Comparison of ENCODE assay signal across 21 cellular contexts in the genomic region with DNA sequence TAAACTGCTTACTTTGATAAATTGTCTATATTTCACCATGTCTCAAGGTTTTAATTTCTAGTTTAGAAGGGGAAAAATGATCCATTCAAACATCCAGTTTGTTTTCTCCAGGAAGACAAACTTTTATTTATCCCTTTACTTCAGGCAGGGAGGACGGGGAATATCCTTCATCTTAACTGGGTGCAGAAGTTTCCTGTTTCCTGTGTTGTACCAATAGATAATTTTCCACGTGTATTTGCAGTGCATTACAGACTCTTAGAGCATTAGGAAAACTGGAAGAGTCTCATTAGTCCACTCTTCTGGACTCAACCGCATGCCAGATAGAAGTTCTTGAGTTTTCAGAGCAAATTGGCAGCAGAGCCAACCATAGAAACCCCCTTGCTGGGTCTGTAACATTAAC. TPM values are rescaled to one million over a fixed set of nuclear protein-coding genes. Genes with fewer than 3 reads are reported as not detected.
DNase-seq lines count a peak whose midpoint lies in the region; ATAC-seq, FAIRE-seq and TF ChIP-seq lines count a peak whose summit lies in the region.
"Had no signal": no experiment of that assay in that cellular context is flagged by ENCODE, and none has a peak within 500 bp of the region (broad histone marks: within the 10 kb centered on the region; RNA-seq: fewer than 3 reads in every experiment).

No MANE protein-coding gene starts in this region.

- intact Hi-C loops in HepG2 (cut with micrococcal nuclease; ENCODE audit: unreplicated experiment) = no loop called here

- H3K36me3 ChIP-seq in liver (ENCODE audit: control insufficient read depth in 4 of 4, insufficient read depth in 3 of 4, low read depth in 1 of 4, low read length in 3 of 4) (no peaks in the 10 kb centered on the region), HepG2 (replicated peaks in 1 of 2; ENCODE audit: control insufficient read depth in 1 of 2, insufficient read depth in 2 of 2, low read length in 2 of 2) (no peaks in the 10 kb centered on the region)
- H3K36me3 ChIP-seq: BLaER1 had no signal

- ATAC-seq in HepG2 (no peak), HG02571 (IDR thresholded peaks at IDR 0.05; ENCODE audit: unreplicated experiment) (no peak)

- H3K4me1 ChIP-seq in liver (ENCODE audit: control insufficient read depth in 4 of 4, insufficient read depth in 4 of 4, low read length in 3 of 4) (peaks cover 0 to 1% (median 0%) of the 10 kb centered on the region in 4 donors), HepG2 (ENCODE audit: insufficient read depth, low read length) (no peaks in the 10 kb centered on the region)
- H3K4me1 ChIP-seq: BLaER1 had no signal

- H3K9ac ChIP-seq in liver (ENCODE audit: low read depth in 1 of 2, low read length in 2 of 2) (no peak overlapping the region), HepG2 (ENCODE audit: insufficient read depth, low read depth, low read length) (no peak overlapping the region)
- H3K9ac ChIP-seq: BLaER1 had no signal

- no TSS peak for BruUV-seq in HepG2 (replicated peaks; lab: Mats Ljungman, UMichigan)

- POLR2A ChIA-PET in HepG2 (lab: Yijun Ruan, JAX) = no interaction called here

- TF ChIP-seq RAD21 in liver (IDR thresholded peaks at IDR 0.05) (no peak), HepG2 (CRISPR knock-in tag; IDR thresholded peaks at IDR 0.05) (no peak)

- H3K79me2 ChIP-seq in HepG2 (ENCODE audit: insufficient read depth, low read length) = no peaks in the 10 kb centered on the region

- CTCF ChIA-PET in HepG2 (lab: Yijun Ruan, JAX; ENCODE audit: low intra/inter-chr PET ratio, low total read pairs) = no interaction called here

- TF ChIP-seq EP300 in HepG2 (IDR thresholded peaks at IDR 0.05; ENCODE audit: low read depth in 2 of 2, low read length in 2 of 2) (no peak), HepG2 (CRISPR knock-in tag; IDR thresholded peaks at IDR 0.05; ENCODE audit: borderline replicate concordance) (no peak)

- in situ Hi-C loops in HepG2 (cut with HindIII; ENCODE audit: extremely low pct_ligation_motif_present, low pct_unique_long_range_greater_than_20kb) = no loop called here

- TF ChIP-seq POLR2A in HepG2 (IDR thresholded peaks at IDR 0.05; ENCODE audit: insufficient read depth in 1 of 2, low read depth in 2 of 2, low read length in 2 of 2) = no peak

- no peak overlapping the region for H2AFZ ChIP-seq in HepG2 (ENCODE audit: low read length)

- H3K9me3 ChIP-seq in liver (ENCODE audit: control insufficient read depth in 4 of 4, low read length in 3 of 4) (no peaks in the 10 kb centered on the region), HepG2 (ENCODE audit: low read length) (no peaks in the 10 kb centered on the region)
- H3K9me3 ChIP-seq: BLaER1 had no signal

- no peaks in the 10 kb centered on the region for H3K27me3 ChIP-seq in liver (ENCODE audit: control insufficient read depth in 4 of 4, insufficient read depth in 4 of 4, low read length in 3 of 4)
- no peaks in the 10 kb centered on the region; a peak in 1 of 5 replicates for H3K27me3 ChIP-seq in HepG2 (ENCODE audit: control insufficient read depth in 1 of 2, insufficient read depth in 2 of 2, low read length in 2 of 2)
- H3K27me3 ChIP-seq: BLaER1 had no signal

- no peak for FAIRE-seq in HepG2 (lab: Jason Lieb, UNC)
- FAIRE-seq: D721Med had no signal

- H3K27ac ChIP-seq in liver (ENCODE audit: low read depth in 1 of 2, low read length in 2 of 2) (no peak overlapping the region), HepG2 (ENCODE audit: extremely low read length, insufficient read depth, low read length) (no peak overlapping the region)
- H3K27ac ChIP-seq: BLaER1 had no signal

- WGBS in liver = 56% methylated on average over 3 of the region's 3 CpGs
- 47% methylated on average over 3 of the region's 3 CpGs for WGBS in HepG2 (ENCODE audit: low lambda C conversion rate)

- H3K4me3 ChIP-seq in liver (ENCODE audit: low read depth in 1 of 3, low read length in 3 of 3) (no peak overlapping the region), HepG2 (replicated peaks in 1 of 3; ENCODE audit: insufficient read depth in 1 of 3, low read depth in 2 of 3, low read length in 3 of 3) (no peak overlapping the region)
- H3K4me3 ChIP-seq: BLaER1 had no signal

- DNase-seq in HepG2 (ENCODE audit: low spot score) = no peak
- DNase-seq in dermis microvascular lymphatic vessel endothelial cell (ENCODE audit: low read depth in 2 of 2) = peak; percentile 12 to 77
- peak; percentile 16 to 73 for DNase-seq in lung microvascular endothelial cell (ENCODE audit: low read depth in 2 of 2)
- DNase-seq in COR-L47 (lab: John Stamatoyannopoulos, UW) = no peak
- DNase-seq in stimulated activated naive CD4-positive, alpha-beta T cell (lab: John Stamatoyannopoulos, UW) = no peak
- DNase-seq: CD4-positive, CD25-positive, alpha-beta regulatory T cell; H9; NCI-H1092; NCI-H1436; NCI-H187; NCI-H2081 treated with DMSO at 0.1 percent for 48 hours; NCI-H2171; NCI-H226; NCI-H510A; NCI-H69; Right ventricle myocardium superior; RPMI8226 had no signal

- TF ChIP-seq CTCF in liver (IDR thresholded peaks at IDR 0.05; ENCODE audit: low read depth, low read length, missing input control) (no peak), HepG2 (CRISPR knock-in tag; IDR thresholded peaks at IDR 0.05) (no peak)

- H3K4me2 ChIP-seq in HepG2 (ENCODE audit: low read depth, low read length) = no peak overlapping the region
- H3K4me2 ChIP-seq: BLaER1 had no signal

- no peaks in the 10 kb centered on the region for H4K20me1 ChIP-seq in HepG2 (ENCODE audit: insufficient read depth, low read length)
- H4K20me1 ChIP-seq: BLaER1 had no signal

TF ChIP-seq in liver, 16 proteins besides CTCF, POLR2A, EP300 and RAD21:
- TF ChIP-seq TAF1 (conservative IDR thresholded peaks at IDR 0.05) = no peak
- TF ChIP-seq YY1 (IDR thresholded peaks at IDR 0.05) = no peak
- TF ChIP-seq SP1 (IDR thresholded peaks at IDR 0.05) = no peak
- TF ChIP-seq NR2F2 (IDR thresholded peaks at IDR 0.05) = peak; percentile 9

TF ChIP-seq in HepG2, 621 proteins besides CTCF, POLR2A, EP300 and RAD21 (continues in another document):
- TF ChIP-seq NR2F6 (IDR thresholded peaks at IDR 0.05) = no peak
- TF ChIP-seq NR2F6 (CRISPR knock-in tag; IDR thresholded peaks at IDR 0.05) = no peak
- TF ChIP-seq RBAK (CRISPR knock-in tag; IDR thresholded peaks at IDR 0.05) = no peak
- TF ChIP-seq SP1 (IDR thresholded peaks at IDR 0.05) = no peak
- TF ChIP-seq SP1 (CRISPR knock-in tag; IDR thresholded peaks at IDR 0.05) = no peak
- no peak for TF ChIP-seq ZNF703 (CRISPR knock-in tag; IDR thresholded peaks at IDR 0.05; ENCODE audit: borderline replicate concordance)
- TF ChIP-seq, protein P1, sequence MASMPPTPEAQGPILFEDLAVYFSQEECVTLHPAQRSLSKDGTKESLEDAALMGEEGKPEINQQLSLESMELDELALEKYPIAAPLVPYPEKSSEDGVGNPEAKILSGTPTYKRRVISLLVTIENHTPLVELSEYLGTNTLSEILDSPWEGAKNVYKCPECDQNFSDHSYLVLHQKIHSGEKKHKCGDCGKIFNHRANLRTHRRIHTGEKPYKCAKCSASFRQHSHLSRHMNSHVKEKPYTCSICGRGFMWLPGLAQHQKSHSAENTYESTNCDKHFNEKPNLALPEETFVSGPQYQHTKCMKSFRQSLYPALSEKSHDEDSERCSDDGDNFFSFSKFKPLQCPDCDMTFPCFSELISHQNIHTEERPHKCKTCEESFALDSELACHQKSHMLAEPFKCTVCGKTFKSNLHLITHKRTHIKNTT (CRISPR knock-in tag; IDR thresholded peaks at IDR 0.05) = no peak
- TF ChIP-seq ZNF292 (CRISPR knock-in tag; IDR thresholded peaks at IDR 0.05; ENCODE audit: borderline replicate concordance, low read depth) = no peak
- TF ChIP-seq GATA4 (IDR thresholded peaks at IDR 0.05; ENCODE audit: borderline replicate concordance, low read depth) = no peak
- TF ChIP-seq KDM3A (CRISPR knock-in tag; IDR thresholded peaks at IDR 0.05; ENCODE audit: low read depth) = no peak
- no peak for TF ChIP-seq FOSL1 (CRISPR knock-in tag; IDR thresholded peaks at IDR 0.05; ENCODE audit: borderline replicate concordance)
- no peak for TF ChIP-seq PHB2 (IDR thresholded peaks at IDR 0.05; ENCODE audit: partially characterized antibody)
- no peak for TF ChIP-seq ZSCAN29 (CRISPR knock-in tag; conservative IDR thresholded peaks at IDR 0.05)
- no peak for TF ChIP-seq ZNF652 (CRISPR knock-in tag; IDR thresholded peaks at IDR 0.05; ENCODE audit: borderline replicate concordance, low read depth)
- TF ChIP-seq ZNF720 (CRISPR knock-in tag; IDR thresholded peaks at IDR 0.05) = no peak

RNA-seq across cellular contexts. Expression of a gene that starts 39.4 kb away (rescaled TPM):
- 10 to 100 TPM in 1 of 2 donors, 1 to 10 TPM in 1; 9.6 to 53.7 TPM for total RNA-seq in liver
- polyA plus RNA-seq in liver = 1 to 10 TPM; 6.4 to 7.6 TPM
- total RNA-seq in HepG2 (2016; rRNA removed; fragmentation: Illumina TruSeq; extraction: Trizol) = 22.6 and 25.7 TPM in 2 replicates
- 6.1 and 10.2 TPM in 2 replicates for total RNA-seq in HepG2 (2016; cell fraction: cytosol; rRNA removed; fragmentation: Illumina TruSeq; extraction: Trizol; ENCODE audit: low read depth)
- total RNA-seq in HepG2 (2016; cell fraction: insoluble cytoplasmic fraction; rRNA removed; fragmentation: Illumina TruSeq; extraction: Trizol) = 20.3 and 22.2 TPM in 2 replicates
- 24.0 and 27.4 TPM in 2 replicates for total RNA-seq in HepG2 (2016; cell fraction: membrane; rRNA removed; fragmentation: Illumina TruSeq; extraction: Trizol)
- 11.6 and 11.8 TPM in 2 replicates for total RNA-seq in HepG2 (2016; cell fraction: nucleus; rRNA removed; fragmentation: Illumina TruSeq; extraction: Trizol)
- 7.1 and 9.1 TPM in 2 replicates for polyA plus RNA-seq in HepG2 (2011; rRNA removed)
- 5.3 and 6.6 TPM in 2 replicates for polyA plus RNA-seq in HepG2 (2011; cell fraction: cytosol; rRNA removed)
- 2.9 and 4.2 TPM in 2 replicates for polyA plus RNA-seq in HepG2 (2011; cell fraction: nucleus; rRNA removed)
- polyA plus RNA-seq in HepG2 (2012) = 5.0 and 6.5 TPM in 2 replicates
- 5.4 and 7.9 TPM in 2 replicates for polyA plus RNA-seq in HepG2 (2016; cell fraction: cytosol; fragmentation: Illumina TruSeq; extraction: Trizol; ENCODE audit: low read depth)
- 25.0 and 34.3 TPM in 2 replicates for polyA plus RNA-seq in HepG2 (2016; cell fraction: insoluble cytoplasmic fraction; fragmentation: Illumina TruSeq; extraction: Trizol; ENCODE audit: low read depth)
- 18.1 and 20.5 TPM in 2 replicates for polyA plus RNA-seq in HepG2 (2016; cell fraction: membrane; fragmentation: Illumina TruSeq; extraction: Trizol; ENCODE audit: low read depth)
- 13.7 and 14.2 TPM in 2 replicates for polyA plus RNA-seq in HepG2 (2016; cell fraction: nucleus; fragmentation: Illumina TruSeq; extraction: Trizol; ENCODE audit: insufficient read depth, low read depth)
- 6.7 and 9.6 TPM in 2 replicates for polyA minus RNA-seq in HepG2 (2011; rRNA and poly(A)+ RNA removed; ENCODE audit: low replicate concordance)
- polyA minus RNA-seq in HepG2 (2011; cell fraction: cytosol; rRNA and poly(A)+ RNA removed) = 11.4 and 13.8 TPM in 2 replicates
- 19.6 and 21.5 TPM in 2 replicates for polyA minus RNA-seq in HepG2 (2011; cell fraction: nucleus; rRNA and poly(A)+ RNA removed)
- 27.0 and 27.9 TPM in 2 replicates for total RNA-seq in dermis microvascular lymphatic vessel endothelial cell
- 24.8 and 32.3 TPM in 2 replicates for total RNA-seq in lung microvascular endothelial cell

Comparison
In these comparisons a context has a peak if more than half of its experiments do, and no peak if none do; other contexts are left out.
1. DNase-seq: peak in dermis microvascular lymphatic vessel endothelial cell (2 of 2) and lung microvascular endothelial cell (2 of 2); none in HepG2 (single experiment), COR-L47 (single experiment) and stimulated activated naive CD4-positive, alpha-beta T cell (0 of 6).